9 cellular contexts compared by ENCODE assay signal in genomic region chr12:93466625-93467350, GRCh38. TPM values are rescaled to one million over a fixed set of nuclear protein-coding genes. Genes with fewer than 3 reads are reported as not detected.
DNase-seq lines count a peak whose midpoint lies in the region; ATAC-seq, FAIRE-seq and TF ChIP-seq lines count a peak whose summit lies in the region.
"Had no signal": no experiment of that assay in that cellular context is flagged by ENCODE, and none has a peak within 500 bp of the region (broad histone marks: within the 10 kb centered on the region; RNA-seq: fewer than 3 reads in every experiment).

No MANE protein-coding gene starts in this region.

- FAIRE-seq in H54 (lab: Jason Lieb, UNC): no peak
- FAIRE-seq: bronchial epithelial cell had no signal

- TF ChIP-seq CTCF in C4-2B (conservative IDR thresholded peaks at IDR 0.05) (no peak), brain microvascular endothelial cell (IDR thresholded peaks at IDR 0.05; ENCODE audit: low read depth, low read length, missing control alignments) (no peak)

- H3K36me3 ChIP-seq in brain microvascular endothelial cell (replicated peaks): peaks cover 4% of the 10 kb centered on the region

- TF ChIP-seq POLR2A in H54 (IDR thresholded peaks at IDR 0.05; ENCODE audit: low read depth, low read length): no peak

- peaks cover 6 to 7% of the 10 kb centered on the region in 2 donors for H3K36me3 Mint-ChIP-seq in naive B cell

- no peaks in the 10 kb centered on the region for H3K27me3 Mint-ChIP-seq in naive B cell

- peak overlapping the region; percentile 96 for H3K4me3 ChIP-seq in brain microvascular endothelial cell (ENCODE audit: low read depth, low read length)

- H3K4me1 Mint-ChIP-seq in naive B cell: peaks cover 22 to 40% (median 27%) of the 10 kb centered on the region in 3 donors

- H3K27ac ChIP-seq in C4-2B (peak overlapping the region; percentile 85), brain microvascular endothelial cell (no peak overlapping the region)

- DNase-seq in brain microvascular endothelial cell (no peak), naive B cell (no peak), H54 (ENCODE audit: insufficient read length, low spot score) (no peak), NCI-H187 (lab: John Stamatoyannopoulos, UW) (no peak)
- no peak for DNase-seq in stimulated activated naive CD4-positive, alpha-beta T cell treated with Interleukin-2 at 50 U/mL for 16 hours (lab: John Stamatoyannopoulos, UW)

- in situ Hi-C loops in brain microvascular endothelial cell (cut with HindIII; ENCODE audit: low pct_ligation_motif_present, low sequenced_read_pairs): no loop called here

- ATAC-seq in HG02884 (IDR thresholded peaks at IDR 0.05; ENCODE audit: unreplicated experiment) (peak; percentile 12), naive B cell (ENCODE audit: low read depth in 2 of 2) (no peak), GM19035 (IDR thresholded peaks at IDR 0.05; ENCODE audit: unreplicated experiment) (no peak)

- peak overlapping the region; percentile 90 to 98 (median 96) for H3K27ac Mint-ChIP-seq in naive B cell

- peak overlapping the region; percentile 85 to 98 (median 90) for H3K4me3 Mint-ChIP-seq in naive B cell

- H3K9me3 Mint-ChIP-seq in naive B cell: no peaks in the 10 kb centered on the region

- no peaks in the 10 kb centered on the region for H3K27me3 ChIP-seq in brain microvascular endothelial cell (replicated peaks)

RNA-seq across cellular contexts. Expression of gene MRPL42, which starts 0.5 kb away (rescaled TPM):
- 10 to 100 TPM; 80.8 to 98.2 (median 87.9) TPM for polyA plus RNA-seq in naive B cell (ENCODE audit: low read depth in 6 of 6)

RNA-seq across cellular contexts. Expression of gene UBE2N, which starts 25.0 kb away (rescaled TPM):
- polyA plus RNA-seq in naive B cell (ENCODE audit: low read depth in 6 of 6): 100 to 1,000 TPM; 152 to 210 (median 157) TPM
